ENCODE assay signal across 30 cellular contexts in genomic region chr14:64212666-64213065, GRCh38.
A peak's percentile ranks its signal among the peaks of the same experiment; 100 is the strongest.
DNase-seq lines count a peak whose midpoint lies in the region; ATAC-seq, FAIRE-seq and TF ChIP-seq lines count a peak whose summit lies in the region.
"Had no signal": no experiment of that assay in that cellular context is flagged by ENCODE, and none has a peak within 500 bp of the region (broad histone marks: within the 10 kb centered on the region; RNA-seq: fewer than 3 reads in every experiment).

No MANE protein-coding gene starts in this region.

- H3K4me3 ChIP-seq in Karpas-422 (ENCODE audit: low read length) (no peak overlapping the region), bronchial epithelial cell (ENCODE audit: low read depth, low read length) (no peak overlapping the region), neural progenitor cell (no peak overlapping the region)
- H3K4me3 ChIP-seq: BLaER1, heart left ventricle, lung, Peyer's patch, right lobe of liver had no signal

- H3K9ac ChIP-seq in Karpas-422 (ENCODE audit: low read length) (no peak overlapping the region), neural progenitor cell (no peak overlapping the region)
- H3K9ac ChIP-seq: BLaER1 had no signal

- no peak for FAIRE-seq in bronchial epithelial cell (lab: Jason Lieb, UNC)
- FAIRE-seq: H54, HepG2 had no signal

- TF ChIP-seq CTCF in bronchial epithelial cell (IDR thresholded peaks at IDR 0.05; ENCODE audit: insufficient read depth, low read length, severe bottlenecking) (no peak), mesothelial cell of epicardium (IDR thresholded peaks at IDR 0.05; ENCODE audit: unreplicated experiment) (no peak), neural progenitor cell (IDR thresholded peaks at IDR 0.05) (no peak)

- H3K9me3 Mint-ChIP-seq in mesothelial cell of epicardium (no peaks in the 10 kb centered on the region), neural progenitor cell (no peaks in the 10 kb centered on the region)
- peaks cover 0 to 6% of the 10 kb centered on the region in 2 donors for H3K9me3 Mint-ChIP-seq in stimulated activated naive B cell treated with anti-CD40 and anti-IgM and Interleukin-4, amounts not matched to agents 10 μg/mL and 1 μg/mL and 100 μg/mL, for 72 hours
- H3K9me3 Mint-ChIP-seq: activated naive CD4-positive, alpha-beta T cell treated with anti-CD3 and anti-CD28 coated beads, Interleukin-2, amount 50 U/mL, for 24 hours; activated T-helper 2 cell treated with anti-CD3 and anti-CD28 coated beads, Interferon-gamma antibody, Interleukin-2, Interleukin-4, amounts not matched to agents 10 μg/mL and 5 μg/mL and 100 μg/mL, durations not matched to agents 14 hours and 24 hours and 36 hours; effector memory CD8-positive, alpha-beta T cell had no signal

- H3K9me3 ChIP-seq in Karpas-422 (ENCODE audit: low read length) (no peaks in the 10 kb centered on the region), neural progenitor cell (ENCODE audit: low read depth) (no peaks in the 10 kb centered on the region)
- H3K9me3 ChIP-seq: BLaER1, heart left ventricle, Peyer's patch, right lobe of liver had no signal

- H2AFZ ChIP-seq in Karpas-422 (ENCODE audit: low read length) (no peak overlapping the region), neural progenitor cell (replicated peaks) (no peak overlapping the region)

- no peaks in the 10 kb centered on the region for H3K9me2 ChIP-seq in Karpas-422 (replicated peaks; ENCODE audit: insufficient read depth, low read length)

- peak overlapping the region; percentile 97 for H3K27ac ChIP-seq in Karpas-422 (ENCODE audit: low read length)
- H3K27ac ChIP-seq in neural progenitor cell, result no peak overlapping the region
- H3K27ac ChIP-seq: BLaER1, Peyer's patch, right lobe of liver, VCaP had no signal

- H4K20me1 ChIP-seq in Karpas-422 (ENCODE audit: insufficient read depth, low read depth, low read length) (no peaks in the 10 kb centered on the region), neural progenitor cell (ENCODE audit: low read depth) (no peaks in the 10 kb centered on the region)
- H4K20me1 ChIP-seq: BLaER1 had no signal

- DNase-seq in Karpas-422, result no peak
- DNase-seq in bronchial epithelial cell (ENCODE audit: low read depth), result peak; percentile 46
- no peak for DNase-seq in mesothelial cell of epicardium (ENCODE audit: low spot score in 2 of 2, unreplicated experiment in 2 of 2)
- no peak for DNase-seq in stimulated activated naive B cell treated with anti-CD40 and anti-IgM and Interleukin-4, amounts not matched to agents 10 μg/mL and 1 μg/mL and 100 μg/mL, for 72 hours
- DNase-seq in middle frontal gyrus (ENCODE audit: extremely low spot score, low spot score), result no peak
- DNase-seq in neural progenitor cell (ENCODE audit: low spot score), result no peak
- no peak for DNase-seq in NOMO-1 treated with DMSO at 0.1 percent for 48 hours (lab: John Stamatoyannopoulos, UW; ENCODE audit: unreplicated experiment)
- DNase-seq in DMS79 (lab: John Stamatoyannopoulos, UW), result no peak
- DNase-seq: activated CD4-positive, alpha-beta T cell treated with anti-CD3 and anti-CD28 coated beads for 4 hours; activated T-cell treated with anti-CD3 and anti-CD28 coated beads for 4 hours; caudate nucleus; cortex of kidney; effector memory CD8-positive, alpha-beta T cell; heart left ventricle; Kasumi-1; NCI-H1436; NCI-H2081; NCI-H345; NCI-H69; right lobe of liver; stimulated activated CD4-positive, alpha-beta T cell treated with anti-CD3 and anti-CD28 coated beads, Interleukin-4, amount 100 ng/mL, for 1 hour had no signal

- peaks cover 91% of the 10 kb centered on the region for H3K79me2 ChIP-seq in Karpas-422 (ENCODE audit: low read length)
- no peaks in the 10 kb centered on the region for H3K79me2 ChIP-seq in neural progenitor cell (ENCODE audit: low read depth)

- H3K36me3 Mint-ChIP-seq in mesothelial cell of epicardium, result peaks cover 34% of the 10 kb centered on the region
- peaks cover 15 to 38% of the 10 kb centered on the region in 2 donors for H3K36me3 Mint-ChIP-seq in stimulated activated naive B cell treated with anti-CD40 and anti-IgM and Interleukin-4, amounts not matched to agents 10 μg/mL and 1 μg/mL and 100 μg/mL, for 72 hours
- peaks cover 49% of the 10 kb centered on the region for H3K36me3 Mint-ChIP-seq in neural progenitor cell

- ATAC-seq in stimulated activated naive B cell treated with anti-CD40 and anti-IgM and Interleukin-4, amounts not matched to agents 10 μg/mL and 1 μg/mL and 100 μg/mL, for 72 hours (replicated peaks), result no peak
- ATAC-seq: effector memory CD8-positive, alpha-beta T cell; esophagus mucosa; heart left ventricle; HepG2; right lobe of liver had no signal

- H3K4me1 ChIP-seq in Karpas-422 (ENCODE audit: low read length), result peaks cover 100% of the 10 kb centered on the region
- H3K4me1 ChIP-seq in neural progenitor cell, result peaks cover 6% of the 10 kb centered on the region
- H3K4me1 ChIP-seq: right lobe of liver had no signal

- no peaks in the 10 kb centered on the region for H3F3A ChIP-seq in neural progenitor cell (ENCODE audit: low read depth)

- peak overlapping the region; percentile 47 for H3K27ac Mint-ChIP-seq in mesothelial cell of epicardium
- H3K27ac Mint-ChIP-seq in stimulated activated naive B cell treated with anti-CD40 and anti-IgM and Interleukin-4, amounts not matched to agents 10 μg/mL and 1 μg/mL and 100 μg/mL, for 72 hours, result peak overlapping the region; percentile 37
- no peak overlapping the region for H3K27ac Mint-ChIP-seq in neural progenitor cell
- H3K27ac Mint-ChIP-seq: activated naive CD4-positive, alpha-beta T cell treated with anti-CD3 and anti-CD28 coated beads, Interleukin-2, amount 50 U/mL, for 24 hours; activated T-helper 2 cell treated with anti-CD3 and anti-CD28 coated beads, Interferon-gamma antibody, Interleukin-2, Interleukin-4, amounts not matched to agents 10 μg/mL and 5 μg/mL and 100 μg/mL, durations not matched to agents 14 hours and 24 hours and 36 hours had no signal

- H3K4me3 Mint-ChIP-seq in mesothelial cell of epicardium (no peak overlapping the region), neural progenitor cell (no peak overlapping the region)
- no peak overlapping the region for H3K4me3 Mint-ChIP-seq in stimulated activated naive B cell treated with anti-CD40 and anti-IgM and Interleukin-4, amounts not matched to agents 10 μg/mL and 1 μg/mL and 100 μg/mL, for 72 hours
- H3K4me3 Mint-ChIP-seq: activated naive CD4-positive, alpha-beta T cell treated with anti-CD3 and anti-CD28 coated beads, Interleukin-2, amount 50 U/mL, for 24 hours; effector memory CD8-positive, alpha-beta T cell had no signal

- H3K36me3 ChIP-seq in Karpas-422 (ENCODE audit: insufficient read depth, low read length) (peaks cover 44% of the 10 kb centered on the region; the same call in 1 of the 2 replicates), bronchial epithelial cell (ENCODE audit: control insufficient read depth, insufficient read depth, low read length) (peaks cover 39% of the 10 kb centered on the region), neural progenitor cell (peaks cover 3% of the 10 kb centered on the region)

- H3K27me3 ChIP-seq in Karpas-422 (ENCODE audit: low read length) (no peaks in the 10 kb centered on the region), bronchial epithelial cell (ENCODE audit: control insufficient read depth, insufficient read depth, low read length) (no peaks in the 10 kb centered on the region), neural progenitor cell (no peaks in the 10 kb centered on the region)
- H3K27me3 ChIP-seq: BLaER1, heart left ventricle, Peyer's patch, right lobe of liver had no signal

- H3K4me2 ChIP-seq in Karpas-422 (ENCODE audit: low read depth, low read length, poor library complexity, severe bottlenecking) (no peak overlapping the region), neural progenitor cell (no peak overlapping the region)
- H3K4me2 ChIP-seq: BLaER1 had no signal

- H3K4me1 Mint-ChIP-seq in mesothelial cell of epicardium, result peaks cover 23% of the 10 kb centered on the region
- peaks cover 29 to 53% of the 10 kb centered on the region in 2 donors for H3K4me1 Mint-ChIP-seq in stimulated activated naive B cell treated with anti-CD40 and anti-IgM and Interleukin-4, amounts not matched to agents 10 μg/mL and 1 μg/mL and 100 μg/mL, for 72 hours
- H3K4me1 Mint-ChIP-seq in neural progenitor cell, result no peaks in the 10 kb centered on the region
- H3K4me1 Mint-ChIP-seq: activated naive CD4-positive, alpha-beta T cell treated with anti-CD3 and anti-CD28 coated beads, Interleukin-2, amount 50 U/mL, for 24 hours had no signal

- H3K27me3 Mint-ChIP-seq in mesothelial cell of epicardium (ENCODE audit: low read depth), result no peaks in the 10 kb centered on the region
- no peaks in the 10 kb centered on the region for H3K27me3 Mint-ChIP-seq in stimulated activated naive B cell treated with anti-CD40 and anti-IgM and Interleukin-4, amounts not matched to agents 10 μg/mL and 1 μg/mL and 100 μg/mL, for 72 hours
- peaks cover 7% of the 10 kb centered on the region for H3K27me3 Mint-ChIP-seq in neural progenitor cell (ENCODE audit: insufficient read depth, low read depth)
- H3K27me3 Mint-ChIP-seq: activated naive CD4-positive, alpha-beta T cell treated with anti-CD3 and anti-CD28 coated beads, Interleukin-2, amount 50 U/mL, for 24 hours; effector memory CD8-positive, alpha-beta T cell had no signal
